Comparison of ENCODE assay signal across 11 cellular contexts in genomic region chr5:58276431-58276830, GRCh38.
"Had no signal": no experiment of that assay in that cellular context is flagged by ENCODE, and none has a peak within 500 bp of the region (broad histone marks: within the 10 kb centered on the region; RNA-seq: fewer than 3 reads in every experiment).

No MANE protein-coding gene starts in this region.

- FAIRE-seq: H1, H54 had no signal

- H3K9me3 ChIP-seq: HAP-1 had no signal

- H3K27ac ChIP-seq: GM23248 had no signal

- H3K36me3 ChIP-seq: HAP-1 had no signal

- H3K9me3 Mint-ChIP-seq: GM23338, H9 had no signal

- H3K4me2 ChIP-seq: GM23338 had no signal

- H3K4me3 Mint-ChIP-seq: GM23338, H9, HFFc6 had no signal

- DNase-seq: GM23248, GOT3, H7, H9, HCEC 1CT, HFFc6 had no signal

- H3K4me3 ChIP-seq: GM23248, GM23338, HAP-1 had no signal

- H3K4me1 Mint-ChIP-seq: GM23338, H9 had no signal

- H2AFZ ChIP-seq: GM23248, GM23338 had no signal

- H3K27ac Mint-ChIP-seq: GM23338, H9, HFFc6 had no signal

- H3K9ac ChIP-seq: GM23248 had no signal

- ATAC-seq: GM23338, HCT116 had no signal

- H3K4me1 ChIP-seq: HAP-1 had no signal
